8 cellular contexts compared by ENCODE assay signal in genomic region chr16:19559242-19559910, GRCh38. TPM values are rescaled to one million over a fixed set of nuclear protein-coding genes. Genes with fewer than 3 reads are reported as not detected.
DNase-seq lines count a peak whose midpoint lies in the region; ATAC-seq and TF ChIP-seq lines count a peak whose summit lies in the region.

No MANE protein-coding gene starts in this region.

- TF ChIP-seq CTCF in stomach (IDR thresholded peaks at IDR 0.05): peak in 5 of 7 experiments; percentile 7 to 68 (median 53)

- intact Hi-C loops in stomach (cut with DNase I; ENCODE audit: low total_unique reads): no loop called here

- no peak for ATAC-seq in HG03039 (IDR thresholded peaks at IDR 0.05; ENCODE audit: unreplicated experiment)

- H3K4me3 ChIP-seq in stomach: no peak overlapping the region

- H3K27me3 ChIP-seq in stomach: no peaks in the 10 kb centered on the region

- TF ChIP-seq POLR2A in stomach (IDR thresholded peaks at IDR 0.05): no peak

- 72 to 82% (median 77%) methylated on average over 10 of the region's 10 CpGs for WGBS in stomach, 5 donors

- H3K9me3 ChIP-seq in stomach: peaks cover 0 to 6% (median 0%) of the 10 kb centered on the region in 4 donors

- DNase-seq in AML-193 (lab: John Stamatoyannopoulos, UW): peak; percentile 25 to 30
- peak; percentile 14 for DNase-seq in GDM1 (lab: John Stamatoyannopoulos, UW)
- peak; percentile 27 for DNase-seq in NCI-H2029 treated with DMSO at 0.1 percent for 48 hours (lab: John Stamatoyannopoulos, UW)
- DNase-seq in activated T-cell treated with anti-CD3 and anti-CD28 coated beads, Interleukin-2, amount 50 U/mL, for 48 hours: peak; percentile 25 to 32
- DNase-seq in iPS-NIHi11 (ENCODE audit: low spot score): peak; percentile 17
- no peak for DNase-seq in stomach
- DNase-seq in NCI-H1048 (lab: John Stamatoyannopoulos, UW): no peak

- no peak for TF ChIP-seq EP300 in stomach (IDR thresholded peaks at IDR 0.05)

- peaks cover 0 to 12% (median under 1%) of the 10 kb centered on the region in 4 donors for H3K36me3 ChIP-seq in stomach

- H3K27ac ChIP-seq in stomach: no peak overlapping the region

- peaks cover 5 to 25% (median 18%) of the 10 kb centered on the region in 4 donors for H3K4me1 ChIP-seq in stomach

RNA-seq across cellular contexts. Expression of gene VPS35L, which starts 3.9 kb away (rescaled TPM):
- 100 to 1,000 TPM in 1 of 5 donors, 10 to 100 TPM in 4; 15.2 to 205 (median 51.9) TPM for total RNA-seq in stomach
- polyA plus RNA-seq in stomach: 10 to 100 TPM; 16.0 to 25.8 (median 23.7) TPM

RNA-seq across cellular contexts. Expression of gene CCP110, which starts 35.6 kb away (rescaled TPM):
- total RNA-seq in stomach: 10 to 100 TPM in 3 of 5 donors, 1 to 10 TPM in 2; 2.3 to 67.7 (median 24.3) TPM
- 1 to 10 TPM; 4.2 to 5.8 (median 5.1) TPM for polyA plus RNA-seq in stomach

RNA-seq across cellular contexts. Expression of gene GDE1, which starts 37.5 kb away (rescaled TPM):
- total RNA-seq in stomach: 10 to 100 TPM; 27.8 to 80.0 (median 37.9) TPM
- polyA plus RNA-seq in stomach: 10 to 100 TPM; 35.8 to 59.1 (median 41.7) TPM

Comparison
In these comparisons a context has a peak if more than half of its experiments do, and no peak if none do; other contexts are left out.
1. DNase-seq: peak in AML-193 (2 of 2), GDM1 (single experiment), NCI-H2029 treated with DMSO at 0.1 percent for 48 hours (single experiment), activated T-cell treated with anti-CD3 and anti-CD28 coated beads, Interleukin-2, amount 50 U/mL, for 48 hours (2 of 2) and iPS-NIHi11 (single experiment); none in stomach (single experiment) and NCI-H1048 (single experiment).